13 cellular contexts compared by ENCODE assay signal in the genomic region with DNA sequence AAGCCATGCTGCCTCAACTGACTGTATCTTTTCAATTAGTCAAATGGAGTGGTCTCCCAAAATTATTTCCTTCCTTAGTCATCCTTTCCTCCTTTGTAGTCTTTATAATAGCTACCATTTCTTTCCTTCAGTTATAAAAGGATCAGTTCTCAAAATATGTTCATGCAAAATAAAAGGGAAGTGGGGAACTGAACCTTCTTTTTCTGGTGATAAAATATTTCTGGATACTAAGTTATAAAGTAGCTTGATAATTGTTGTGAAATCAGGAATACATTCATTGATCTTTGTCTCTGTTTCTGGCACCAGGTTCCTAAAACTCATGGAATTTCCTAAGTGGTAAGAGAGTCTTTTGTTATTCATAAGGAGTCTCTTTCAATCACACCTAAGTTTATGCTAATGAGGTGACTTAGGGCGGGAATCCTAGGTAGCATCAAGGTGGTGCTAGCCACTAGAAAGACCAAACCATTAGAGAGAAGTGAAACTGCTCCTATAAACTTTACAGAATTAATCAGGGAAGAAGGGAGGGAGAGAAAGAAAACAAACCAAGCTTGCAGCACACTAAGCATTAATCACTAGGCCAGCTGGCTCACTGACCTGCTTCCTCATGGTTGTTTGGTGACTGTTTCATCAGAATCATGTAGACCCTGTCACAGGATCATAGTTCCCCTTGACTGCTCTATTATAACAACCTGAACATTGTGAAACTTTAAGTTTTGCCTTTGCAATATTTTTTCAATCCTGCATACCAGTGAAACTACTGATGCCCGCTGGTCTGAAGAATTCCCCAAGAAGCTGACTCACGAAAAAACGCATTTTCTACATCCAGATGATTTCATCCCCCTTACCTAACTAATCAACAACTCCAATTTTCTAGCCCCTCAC.
DNase-seq lines count a peak whose midpoint lies in the region; ATAC-seq, FAIRE-seq and TF ChIP-seq lines count a peak whose summit lies in the region.
"Had no signal": no experiment of that assay in that cellular context is flagged by ENCODE, and none has a peak within 500 bp of the region (broad histone marks: within the 10 kb centered on the region; RNA-seq: fewer than 3 reads in every experiment).

No MANE protein-coding gene starts in this region.

- H3K56ac ChIP-seq in H1 (replicated peaks; ENCODE audit: insufficient read length, low read depth, low read length) (no peak overlapping the region), mesendoderm (ENCODE audit: low read length) (no peak overlapping the region)

- no peaks in the 10 kb centered on the region for H4K20me1 ChIP-seq in H1 (replicated peaks in 1 of 2; ENCODE audit: control insufficient read depth in 1 of 2, insufficient read depth in 2 of 2, low read length in 2 of 2)

- H3K36me3 Mint-ChIP-seq in endothelial cell (ENCODE audit: low read depth, unreplicated experiment): no peaks in the 10 kb centered on the region

- no peaks in the 10 kb centered on the region for H3K27me3 ChIP-seq in H1 (replicated peaks in 1 of 4; ENCODE audit: control insufficient read depth in 3 of 4, extremely low read depth in 1 of 4, insufficient read depth in 3 of 4, low read length in 3 of 4)
- no peaks in the 10 kb centered on the region for H3K27me3 ChIP-seq in mesendoderm (ENCODE audit: insufficient read depth, low read length, poor library complexity)
- H3K27me3 ChIP-seq: hepatocyte, SJCRH30 had no signal

- no peak for ATAC-seq in GM21723 (IDR thresholded peaks at IDR 0.05; ENCODE audit: unreplicated experiment)

- WGBS in H1 (ENCODE audit: extremely low coverage in 1 of 2, insufficient coverage in 1 of 2, insufficient read length in 1 of 2, insufficient replicate concordance in 2 of 2, low coverage in 1 of 2, low lambda C conversion rate in 2 of 2, missing lambda C conversion rate in 1 of 2), 2 experiments: 40% methylated on average over 4 of the region's 4 CpGs; no CpG with 5 or more reads in 1 of the 2 experiments
- WGBS in mesendoderm (ENCODE audit: extremely low coverage, insufficient coverage, low lambda C conversion rate): no CpG with 5 or more reads among the region's 4 CpGs

- peak overlapping the region; percentile 69 for H4K91ac ChIP-seq in H1 (replicated peaks; ENCODE audit: insufficient read length, low read length)

- H3K4ac ChIP-seq in H1 (replicated peaks; ENCODE audit: insufficient read length, low read depth, low read length) (no peak overlapping the region), mesendoderm (ENCODE audit: low read depth, low read length) (no peak overlapping the region)

- peak overlapping the region; percentile 83; the same call in 1 of the 2 replicates for H2BK20ac ChIP-seq in H1 (ENCODE audit: low read length)

- H3K4me3 Mint-ChIP-seq in endothelial cell (ENCODE audit: unreplicated experiment): no peak overlapping the region

- no peak for TF ChIP-seq RAD21 in H1 (IDR thresholded peaks at IDR 0.05 in 1 of 2, conservative IDR thresholded peaks at IDR 0.05 in 1 of 2; ENCODE audit: low read depth in 2 of 2, low read length in 2 of 2)

- H3K23ac ChIP-seq in H1 (ENCODE audit: insufficient read length) (no peak overlapping the region), mesendoderm (ENCODE audit: low read length) (no peak overlapping the region)

- TF ChIP-seq CTCF in H1 (IDR thresholded peaks at IDR 0.05; ENCODE audit: control extremely low read depth in 1 of 3, insufficient read depth in 1 of 3, low read depth in 1 of 3, low read length in 3 of 3) (no peak), endothelial cell (IDR thresholded peaks at IDR 0.05; ENCODE audit: unreplicated experiment) (no peak)

- H2BK12ac ChIP-seq in H1 (ENCODE audit: low read depth, low read length): peak overlapping the region; percentile 95; the same call in 1 of the 2 replicates

- H2BK120ac ChIP-seq in H1 (replicated peaks; ENCODE audit: low read depth, low read length) (peak overlapping the region; percentile 98), mesendoderm (ENCODE audit: low read depth, low read length) (no peak overlapping the region)

- peak overlapping the region; percentile 41 to 53 for H3K4me2 ChIP-seq in H1 (ENCODE audit: insufficient read depth in 1 of 2, low read depth in 2 of 2, low read length in 2 of 2)
- no peak overlapping the region for H3K4me2 ChIP-seq in mesendoderm (ENCODE audit: low read length)
- H3K4me2 ChIP-seq: hepatocyte had no signal

- no peaks in the 10 kb centered on the region for H3K9me3 Mint-ChIP-seq in endothelial cell (ENCODE audit: unreplicated experiment)

- POLR2A ChIA-PET in H1 (lab: Charles Lee; ENCODE audit: partially characterized antibody): interaction anchor here (1.1 to 1.8 kb wide), 2 partner anchors 21 to 162 kb away, joined by 3 to 6 read pairs; a partner anchor contains a TSS

- CTCF ChIA-PET in H1 (lab: Charles Lee; ENCODE audit: partially characterized antibody): interaction anchor here (1.1 to 1.7 kb wide), 2 partner anchors 10 to 18 kb away, joined by 3 read pairs; no protein-coding TSS in a partner anchor

- H3K4me1 Mint-ChIP-seq in endothelial cell (ENCODE audit: unreplicated experiment): no peaks in the 10 kb centered on the region

- H3K23me2 ChIP-seq in H1 (ENCODE audit: low read depth, low read length): no peaks in the 10 kb centered on the region

- H3K27me3 Mint-ChIP-seq in endothelial cell (ENCODE audit: unreplicated experiment): peaks cover 2% of the 10 kb centered on the region

- peaks cover 4 to 25% (median 18%) of the 10 kb centered on the region in 4 experiments; a peak in 6 of 7 replicates for H3K4me1 ChIP-seq in H1 (replicated peaks in 1 of 4; ENCODE audit: control insufficient read depth in 3 of 4, insufficient read depth in 4 of 4, low read length in 3 of 4)
- H3K4me1 ChIP-seq in mesendoderm (ENCODE audit: control insufficient read depth, low read depth, low read length): no peaks in the 10 kb centered on the region
- H3K4me1 ChIP-seq: SJCRH30 had no signal

- peak overlapping the region; percentile 88 for H3K18ac ChIP-seq in H1 (ENCODE audit: extremely low read depth, low read length)
- no peak overlapping the region for H3K18ac ChIP-seq in mesendoderm (ENCODE audit: low read length)

- FAIRE-seq in H1 (lab: Jason Lieb, UNC): peak; percentile 94
- FAIRE-seq: D721Med had no signal

- H3K27ac ChIP-seq in H1 (ENCODE audit: low read depth, low read length) (peak overlapping the region; percentile 59; the same call in 1 of the 2 replicates), mesendoderm (ENCODE audit: low read depth, low read length) (peak overlapping the region; percentile 8)
- H3K27ac ChIP-seq: hepatocyte, SJCRH30 had no signal

- no peak overlapping the region for H2AFZ ChIP-seq in H1 (ENCODE audit: low read length)
- H2AFZ ChIP-seq: hepatocyte had no signal

- no peak for TF ChIP-seq EP300 in H1 (IDR thresholded peaks at IDR 0.05; ENCODE audit: borderline replicate concordance in 1 of 2, low read depth in 2 of 2, low read length in 2 of 2)

- no peaks in the 10 kb centered on the region for H3K36me3 ChIP-seq in H1 (ENCODE audit: control insufficient read depth in 2 of 4, insufficient read depth in 4 of 4, low read length in 3 of 4)
- no peaks in the 10 kb centered on the region for H3K36me3 ChIP-seq in mesendoderm (ENCODE audit: control insufficient read depth, insufficient read depth, low read length)
- H3K36me3 ChIP-seq: SJCRH30 had no signal

- peak overlapping the region; percentile 96 for H2AK5ac ChIP-seq in H1 (ENCODE audit: low read depth, low read length)
- H2AK5ac ChIP-seq in mesendoderm (ENCODE audit: low read length): no peak overlapping the region

- H3K27ac Mint-ChIP-seq in endothelial cell (ENCODE audit: unreplicated experiment): no peak overlapping the region

- H3K14ac ChIP-seq in H1 (ENCODE audit: insufficient read length): no peak overlapping the region

- H4K8ac ChIP-seq in H1 (ENCODE audit: extremely low read depth, insufficient read depth, low read length) (no peak overlapping the region), mesendoderm (ENCODE audit: low read depth, low read length) (no peak overlapping the region)

- H3K9ac ChIP-seq in H1 (replicated peaks in 1 of 4; ENCODE audit: extremely low read depth in 1 of 4, low read depth in 3 of 4, low read length in 3 of 4): no peak overlapping the region; a peak in 1 of 7 replicates
- no peak overlapping the region for H3K9ac ChIP-seq in mesendoderm (ENCODE audit: low read length)

- DNase-seq in AG20443 (ENCODE audit: low spot score) (peak; percentile 72), MV-4-11 (lab: John Stamatoyannopoulos, UW) (peak; percentile 96), H1 (ENCODE audit: low read depth in 1 of 2, low spot score in 2 of 2) (no peak), mesendoderm (peak; percentile 79), endothelial cell (ENCODE audit: low spot score) (no peak)
- DNase-seq in stimulated activated CD4-positive, alpha-beta T cell treated with anti-CD3 and anti-CD28 coated beads, Interleukin-4, amount 100 ng/mL, for 4 hours: no peak
- no peak for DNase-seq in stimulated activated CD4-positive, alpha-beta T cell treated with anti-CD3 and anti-CD28 coated beads, Interleukin-15, amount 100 ng/mL, for 24 hours
- DNase-seq: activated gamma-delta T cell; SJCRH30; stimulated activated CD4-positive, alpha-beta T cell treated with anti-CD3 and anti-CD28 coated beads, Interleukin-4, amount 100 ng/mL, for 1 hour had no signal

- no peaks in the 10 kb centered on the region for H3K79me1 ChIP-seq in H1 (ENCODE audit: low read depth, low read length)
- H3K79me1 ChIP-seq in mesendoderm (ENCODE audit: low read length): no peaks in the 10 kb centered on the region

- H3K9me3 ChIP-seq in H1 (ENCODE audit: insufficient read depth in 2 of 2, low read depth in 1 of 2, low read length in 1 of 2): no peaks in the 10 kb centered on the region
- H3K9me3 ChIP-seq: SJCRH30 had no signal

- peak overlapping the region; percentile 90 for H2BK5ac ChIP-seq in H1 (ENCODE audit: low read depth, low read length)
- H2BK5ac ChIP-seq in mesendoderm (ENCODE audit: low read length): no peak overlapping the region

- H2BK15ac ChIP-seq in H1 (ENCODE audit: low read length) (no peak overlapping the region), mesendoderm (replicated peaks; ENCODE audit: low read depth) (no peak overlapping the region)

- peak overlapping the region in 1 of 4 experiments; percentile 26; a peak in 1 of 8 replicates for H3K4me3 ChIP-seq in H1 (ENCODE audit: extremely low read depth in 1 of 4, insufficient read depth in 2 of 4, low read depth in 3 of 4, low read length in 4 of 4)
- H3K4me3 ChIP-seq in mesendoderm (ENCODE audit: low read length): no peak overlapping the region
- H3K4me3 ChIP-seq: hepatocyte, SJCRH30 had no signal

- H4K5ac ChIP-seq in H1 (ENCODE audit: insufficient read length, low read depth, low read length): peak overlapping the region; percentile 41
- no peak overlapping the region for H4K5ac ChIP-seq in mesendoderm (ENCODE audit: low read length)

- H3K79me2 ChIP-seq in H1 (ENCODE audit: control insufficient read depth in 1 of 2, insufficient read depth in 2 of 2, low read length in 2 of 2) (no peaks in the 10 kb centered on the region), mesendoderm (ENCODE audit: control insufficient read depth, insufficient read depth, low read length) (no peaks in the 10 kb centered on the region)
- H3K79me2 ChIP-seq: hepatocyte had no signal

- no peak for TF ChIP-seq POLR2A in H1 (IDR thresholded peaks at IDR 0.05; ENCODE audit: control extremely low read depth in 1 of 2, low read depth in 2 of 2, low read length in 2 of 2)

TF ChIP-seq in H1, 55 proteins besides CTCF, POLR2A, EP300 and RAD21 (continues in another document):
- no peak for TF ChIP-seq CHD2 (IDR thresholded peaks at IDR 0.05; ENCODE audit: low read length)
- no peak for TF ChIP-seq HDAC6 (IDR thresholded peaks at IDR 0.05; ENCODE audit: low read depth, low read length)

Comparison
In these comparisons a context has a peak if more than half of its experiments do, and no peak if none do; other contexts are left out.
1. DNase-seq: peak in AG20443 (single experiment), MV-4-11 (single experiment) and mesendoderm (single experiment); none in H1 (0 of 2), stimulated activated CD4-positive, alpha-beta T cell treated with anti-CD3 and anti-CD28 coated beads, Interleukin-4, amount 100 ng/mL, for 4 hours (0 of 2), endothelial cell (single experiment) and stimulated activated CD4-positive, alpha-beta T cell treated with anti-CD3 and anti-CD28 coated beads, Interleukin-15, amount 100 ng/mL, for 24 hours (single experiment).